ENCODE assay signal across 14 cellular contexts in the genomic region with DNA sequence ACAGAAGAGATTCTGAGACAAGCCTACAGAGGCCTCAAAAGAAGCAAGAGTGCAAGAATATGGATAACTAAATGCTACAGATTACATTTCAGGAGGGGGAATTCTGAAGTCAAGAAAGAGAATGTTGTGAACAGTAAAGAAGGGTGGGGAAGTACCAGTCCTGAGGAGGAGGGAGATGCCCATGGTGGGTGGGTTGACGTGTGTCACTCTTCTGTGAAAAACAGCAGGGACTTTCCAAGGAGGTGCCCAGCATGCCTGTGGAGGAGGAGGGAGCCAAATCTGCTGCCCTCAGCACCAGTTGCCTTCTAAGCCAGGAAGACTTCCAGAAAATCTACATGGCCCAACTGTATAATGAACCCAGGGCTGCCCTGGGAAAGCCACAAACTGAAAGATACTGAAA.
DNase-seq lines count a peak whose midpoint lies in the region; ATAC-seq and TF ChIP-seq lines count a peak whose summit lies in the region.
"Had no signal": no experiment of that assay in that cellular context is flagged by ENCODE, and none has a peak within 500 bp of the region (broad histone marks: within the 10 kb centered on the region; RNA-seq: fewer than 3 reads in every experiment).

No MANE protein-coding gene starts in this region.

- H3K36me3 ChIP-seq in testis (ENCODE audit: low read depth, missing control alignments), result no peaks in the 10 kb centered on the region

- no peak overlapping the region for H3K27ac ChIP-seq in testis

- ATAC-seq in GM18907 (IDR thresholded peaks at IDR 0.05; ENCODE audit: unreplicated experiment) (peak; percentile 99), HG02759 (IDR thresholded peaks at IDR 0.05; ENCODE audit: unreplicated experiment) (peak; percentile 98), left colon (no peak)
- ATAC-seq: activated CD8-positive, alpha-beta memory T cell treated with anti-CD3 and anti-CD28 coated beads, Interleukin-2, amount 10 ng/mL, durations not matched to agents 7 days and 5 days had no signal

- intact Hi-C loops in testis (cut with DNase I; ENCODE audit: low total_unique reads) (no loop called here), left colon (cut with DNase I, micrococcal nuclease) (no loop called here)

- TF ChIP-seq CTCF in GM12864 (IDR thresholded peaks at IDR 0.05; ENCODE audit: low read depth, low read length, missing control alignments) (no peak), testis (IDR thresholded peaks at IDR 0.05) (no peak)

- H3K9me3 ChIP-seq in testis, result no peaks in the 10 kb centered on the region

- 63 to 75% methylated on average over 1 of the region's 1 CpG for WGBS in testis, 2 donors

- TF ChIP-seq POLR2A in testis (IDR thresholded peaks at IDR 0.05), result no peak

- DNase-seq in GM12864 (ENCODE audit: low read depth) (peak; percentile 5), testis (no peak), NCI-H187 treated with DMSO at 0.1 percent for 48 hours (lab: John Stamatoyannopoulos, UW) (no peak), MV-4-11 (lab: John Stamatoyannopoulos, UW) (no peak), left colon (no peak)
- DNase-seq in activated T-helper 9 cell treated with anti-CD3 and anti-CD28 coated beads, Interleukin-2, amount 50 U/mL, for 16 hours (ENCODE audit: low read depth), result peak; percentile 9
- DNase-seq: activated CD8-positive, alpha-beta memory T cell treated with anti-CD3 and anti-CD28 coated beads, Interleukin-2, amount 10 ng/mL, durations not matched to agents 7 days and 5 days; central memory CD4-positive, alpha-beta T cell; Kasumi-1; kidney glomerular epithelial cell; NCI-H510A; occipital lobe had no signal

- H3K4me1 ChIP-seq in testis, result no peaks in the 10 kb centered on the region

- H3K27me3 ChIP-seq in testis, result no peaks in the 10 kb centered on the region

- H3K4me3 ChIP-seq in GM12864 (ENCODE audit: low read depth, low read length) (no peak overlapping the region), testis (no peak overlapping the region)

Comparison
In these comparisons a context has a peak if more than half of its experiments do, and no peak if none do; other contexts are left out.
1. DNase-seq: peak in GM12864 (single experiment) and activated T-helper 9 cell treated with anti-CD3 and anti-CD28 coated beads, Interleukin-2, amount 50 U/mL, for 16 hours (single experiment); none in testis (single experiment), NCI-H187 treated with DMSO at 0.1 percent for 48 hours (single experiment), MV-4-11 (single experiment) and left colon (0 of 2).